Comparison of ENCODE assay signal across 23 cellular contexts in the genomic region with DNA sequence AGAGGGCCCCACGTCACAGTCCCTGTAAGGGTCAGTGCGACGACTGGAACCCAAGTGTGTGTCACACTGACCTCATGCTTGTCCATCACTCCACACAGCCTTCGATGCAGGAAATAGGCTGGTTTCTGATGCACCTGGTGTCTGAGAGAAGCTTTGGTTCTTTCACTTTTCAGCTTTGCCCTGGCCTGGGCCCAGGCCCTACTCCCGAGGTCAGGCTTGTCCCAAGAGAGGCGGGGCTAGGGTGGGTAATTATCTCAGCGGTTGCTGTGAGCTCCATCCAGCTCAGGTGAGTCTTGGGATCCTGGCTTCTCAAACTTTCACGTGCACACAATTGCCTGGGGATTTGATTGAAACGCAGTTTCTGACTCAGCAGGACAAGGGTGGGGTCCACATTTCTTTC. TPM values are rescaled to one million over a fixed set of nuclear protein-coding genes. Genes with fewer than 3 reads are reported as not detected.
"Had no signal": no experiment of that assay in that cellular context is flagged by ENCODE, and none has a peak within 500 bp of the region (broad histone marks: within the 10 kb centered on the region; RNA-seq: fewer than 3 reads in every experiment).

No MANE protein-coding gene starts in this region.

- ATAC-seq: activated CD8-positive, alpha-beta T cell treated with anti-CD3 and anti-CD28 coated beads, Interleukin-2, amount 10 ng/mL, durations not matched to agents 7 days and 5 days had no signal

- H3K9me3 ChIP-seq: Peyer's patch had no signal

- H3K4me1 ChIP-seq: Peyer's patch had no signal

- FAIRE-seq: astrocyte had no signal

- H3K27ac ChIP-seq: KMS-11, Peyer's patch had no signal

- H3K4me3 ChIP-seq: Peyer's patch had no signal

- H3K27me3 ChIP-seq: Peyer's patch had no signal

- DNase-seq: activated CD4-positive, alpha-beta T cell treated with anti-CD3 and anti-CD28 coated beads for 48 hours; activated CD4-positive, alpha-beta T cell treated with anti-CD3 and anti-CD28 coated beads, Interleukin-2, amount 50 U/mL, for 4 hours; activated CD4-positive, CD25-positive, alpha-beta regulatory T cell treated with anti-CD3 and anti-CD28 coated beads, Interleukin-2, amount 50 U/mL, for 72 hours; activated CD8-positive, alpha-beta memory T cell treated with anti-CD3 and anti-CD28 coated beads, Interleukin-2, amount 50 U/mL, for 48 hours; activated CD8-positive, alpha-beta T cell treated with anti-CD3 and anti-CD28 coated beads, Interleukin-2, amount 10 ng/mL, durations not matched to agents 7 days and 5 days; activated effector memory CD4-positive, alpha-beta T cell treated with Interleukin-2 at 50 U/mL for 16 hours; activated naive CD4-positive, alpha-beta T cell treated with Interleukin-2 at 50 U/mL for 16 hours; activated T-cell treated with anti-CD3 and anti-CD28 coated beads, Interleukin-2, amount 50 U/mL, for 24 hours; amygdala; MV-4-11; NCI-H1092 treated with DMSO at 0.1 percent for 48 hours; NCI-H1417 treated with DMSO at 0.1 percent for 48 hours; NCI-H1694 treated with DMSO at 0.1 percent for 48 hours; NCI-H2029 treated with DMSO at 0.1 percent for 48 hours; NCI-H446; NCI-H524 treated with DMSO at 0.1 percent for 48 hours; NCI-H774; Peyer's patch; SHP77 treated with DMSO at 0.1 percent for 48 hours had no signal

- H3K9ac ChIP-seq: KMS-11 had no signal

- H3K36me3 ChIP-seq: Peyer's patch had no signal

RNA-seq across cellular contexts. Expression of a gene that starts 19.6 kb away (rescaled TPM):
- total RNA-seq: activated CD8-positive, alpha-beta T cell treated with anti-CD3 and anti-CD28 coated beads, Interleukin-2, amount 10 ng/mL, durations not matched to agents 7 days and 5 days; activated T-helper 1 cell treated with anti-CD3 and anti-CD28 coated beads, Interleukin-12 subunit alpha, Interleukin-12 subunit beta, Interleukin-2, Interleukin-4 antibody, amounts not matched to agents 30 ng/mL and 10 ng/mL and 1 ng/mL, durations not matched to agents 14 hours and 24 hours and 36 hours; astrocyte; MCF 10A; Peyer's patch had no signal

RNA-seq across cellular contexts. Expression of a gene that starts 39.8 kb away (rescaled TPM):
- total RNA-seq: activated CD8-positive, alpha-beta T cell treated with anti-CD3 and anti-CD28 coated beads, Interleukin-2, amount 10 ng/mL, durations not matched to agents 7 days and 5 days; activated T-helper 1 cell treated with anti-CD3 and anti-CD28 coated beads, Interleukin-12 subunit alpha, Interleukin-12 subunit beta, Interleukin-2, Interleukin-4 antibody, amounts not matched to agents 30 ng/mL and 10 ng/mL and 1 ng/mL, durations not matched to agents 14 hours and 24 hours and 36 hours; astrocyte; MCF 10A had no signal
